Comparison of ENCODE assay signal across 14 cellular contexts in genomic region chr13:23806874-23807522, GRCh38.
A peak's percentile ranks its signal among the peaks of the same experiment; 100 is the strongest.
DNase-seq lines count a peak whose midpoint lies in the region; ATAC-seq and TF ChIP-seq lines count a peak whose summit lies in the region.
"Had no signal": no experiment of that assay in that cellular context is flagged by ENCODE, and none has a peak within 500 bp of the region (broad histone marks: within the 10 kb centered on the region; RNA-seq: fewer than 3 reads in every experiment).

No MANE protein-coding gene starts in this region.

- H3K36me3 ChIP-seq in BLaER1 treated with 17β-estradiol and CSF1 and Interleukin-3, amounts not matched to agents 10 nM and 100 nM, result peaks cover 0 to 22% (median 0%) of the 10 kb centered on the region in 11 experiments; a peak in 2 of 22 replicates
- H3K36me3 ChIP-seq in OCI-LY1 (ENCODE audit: insufficient read depth, low read length), result no peaks in the 10 kb centered on the region
- peaks cover 14% of the 10 kb centered on the region for H3K36me3 ChIP-seq in left ventricle myocardium inferior
- H3K36me3 ChIP-seq: neural progenitor cell had no signal

- no peak for DNase-seq in left ventricle myocardium inferior
- DNase-seq in nephron progenitor cell, result no peak
- DNase-seq in germinal center (ENCODE audit: low spot score), result no peak
- DNase-seq in progenitor cell of endocrine pancreas (ENCODE audit: low spot score, unreplicated experiment), result no peak
- DNase-seq: H7, NCI-H526 treated with DMSO at 0.1 percent for 48 hours, T-helper 1 cell had no signal

- H3K4me2 ChIP-seq in BLaER1 treated with 17β-estradiol and CSF1 and Interleukin-3, amounts not matched to agents 10 nM and 100 nM, result peak overlapping the region in 8 of 11 experiments; percentile 17 to 49 (median 44); a peak in 15 of 22 replicates
- H3K4me2 ChIP-seq in OCI-LY1 (ENCODE audit: low read length), result 0 out of 2 replicates have a peak overlapping the region, but pooled peaks have one; percentile 11
- H3K4me2 ChIP-seq: neural progenitor cell had no signal

- no peaks in the 10 kb centered on the region for H3F3A ChIP-seq in OCI-LY1 (ENCODE audit: insufficient read depth, low read length)

- H3K27me3 Mint-ChIP-seq in nephron progenitor cell (ENCODE audit: low read depth, poor library complexity), result no peaks in the 10 kb centered on the region
- H3K27me3 Mint-ChIP-seq in progenitor cell of endocrine pancreas, result no peaks in the 10 kb centered on the region
- H3K27me3 Mint-ChIP-seq: stimulated activated naive CD8-positive, alpha-beta T cell treated with anti-CD3 and anti-CD28 coated beads, Interleukin-15, Interleukin-2, amounts not matched to agents 100 ng/mL and 50 ng/mL, for 24 hours had no signal

- no peak overlapping the region for H3K4me3 Mint-ChIP-seq in nephron progenitor cell
- H3K4me3 Mint-ChIP-seq in progenitor cell of endocrine pancreas (ENCODE audit: low read depth), result no peak overlapping the region
- H3K4me3 Mint-ChIP-seq: neural progenitor cell had no signal

- H3K9me3 Mint-ChIP-seq in nephron progenitor cell (peaks cover 8% of the 10 kb centered on the region), progenitor cell of endocrine pancreas (ENCODE audit: low read depth) (no peaks in the 10 kb centered on the region)
- H3K9me3 Mint-ChIP-seq: neural progenitor cell; stimulated activated naive CD8-positive, alpha-beta T cell treated with anti-CD3 and anti-CD28 coated beads, Interleukin-15, Interleukin-2, amounts not matched to agents 100 ng/mL and 50 ng/mL, for 24 hours had no signal

- H3K9me3 ChIP-seq in BLaER1 treated with 17β-estradiol and CSF1 and Interleukin-3, amounts not matched to agents 10 nM and 100 nM (replicated peaks in 1 of 11), result peaks cover 0 to 6% (median 0%) of the 10 kb centered on the region in 11 experiments; a peak in 1 of 22 replicates
- no peaks in the 10 kb centered on the region for H3K9me3 ChIP-seq in OCI-LY1 (ENCODE audit: low read length)
- no peaks in the 10 kb centered on the region for H3K9me3 ChIP-seq in left ventricle myocardium inferior (replicated peaks)
- H3K9me3 ChIP-seq: esophagus muscularis mucosa had no signal

- H3K9ac ChIP-seq in BLaER1 treated with 17β-estradiol and CSF1 and Interleukin-3, amounts not matched to agents 10 nM and 100 nM, result no peak overlapping the region
- H3K9ac ChIP-seq in OCI-LY1 (ENCODE audit: low read length), result no peak overlapping the region
- H3K9ac ChIP-seq: neural progenitor cell had no signal

- intact Hi-C loops in left ventricle myocardium inferior (cut with micrococcal nuclease), result no loop called here

- no peaks in the 10 kb centered on the region for H3K9me2 ChIP-seq in OCI-LY1 (ENCODE audit: low read depth, low read length)

- H3K4me1 Mint-ChIP-seq in nephron progenitor cell, result peaks cover 25% of the 10 kb centered on the region
- H3K4me1 Mint-ChIP-seq in progenitor cell of endocrine pancreas (ENCODE audit: low read depth), result peaks cover 18% of the 10 kb centered on the region

- no peaks in the 10 kb centered on the region for H3K79me2 ChIP-seq in OCI-LY1 (ENCODE audit: insufficient read depth, low read length)

- no peak overlapping the region for H3K4me3 ChIP-seq in BLaER1 treated with 17β-estradiol and CSF1 and Interleukin-3, amounts not matched to agents 10 nM and 100 nM
- no peak overlapping the region for H3K4me3 ChIP-seq in OCI-LY1 (ENCODE audit: low read depth, low read length, poor library complexity, severe bottlenecking)
- H3K4me3 ChIP-seq in left ventricle myocardium inferior, result no peak overlapping the region
- H3K4me3 ChIP-seq: esophagus muscularis mucosa, neural progenitor cell had no signal

- no peak for TF ChIP-seq CTCF in OCI-LY1 (IDR thresholded peaks at IDR 0.05; ENCODE audit: low read length)
- no peak for TF ChIP-seq CTCF in left ventricle myocardium inferior (IDR thresholded peaks at IDR 0.05; ENCODE audit: borderline replicate concordance)
- no peak for TF ChIP-seq CTCF in nephron progenitor cell (IDR thresholded peaks at IDR 0.05)
- TF ChIP-seq CTCF in progenitor cell of endocrine pancreas (IDR thresholded peaks at IDR 0.05; ENCODE audit: unreplicated experiment), result no peak

- H3K27me3 ChIP-seq in BLaER1 treated with 17β-estradiol and CSF1 and Interleukin-3, amounts not matched to agents 10 nM and 100 nM, result no peaks in the 10 kb centered on the region
- H3K27me3 ChIP-seq in OCI-LY1 (ENCODE audit: insufficient read depth, low read length) (no peaks in the 10 kb centered on the region), left ventricle myocardium inferior (ENCODE audit: low read depth) (no peaks in the 10 kb centered on the region)
- H3K27me3 ChIP-seq: esophagus muscularis mucosa, neural progenitor cell had no signal

- peaks cover 63% of the 10 kb centered on the region for H3K36me3 Mint-ChIP-seq in nephron progenitor cell (ENCODE audit: low read depth)
- peaks cover 15% of the 10 kb centered on the region for H3K36me3 Mint-ChIP-seq in progenitor cell of endocrine pancreas (ENCODE audit: insufficient read depth)

- H2AFZ ChIP-seq in OCI-LY1 (ENCODE audit: low read length), result no peak overlapping the region
- H2AFZ ChIP-seq: neural progenitor cell had no signal

- ATAC-seq in GM19395 (IDR thresholded peaks at IDR 0.05; ENCODE audit: unreplicated experiment) (peak; percentile 26), HG02981 (IDR thresholded peaks at IDR 0.05; ENCODE audit: unreplicated experiment) (peak; percentile 12)

- H3K4me1 ChIP-seq in BLaER1 treated with 17β-estradiol and CSF1 and Interleukin-3, amounts not matched to agents 10 nM and 100 nM, result peaks cover 0 to 32% (median 22%) of the 10 kb centered on the region in 10 experiments; a peak in 16 of 20 replicates
- peaks cover 35% of the 10 kb centered on the region for H3K4me1 ChIP-seq in OCI-LY1 (ENCODE audit: insufficient read depth, low read length, severe bottlenecking)
- no peaks in the 10 kb centered on the region for H3K4me1 ChIP-seq in left ventricle myocardium inferior

- no peaks in the 10 kb centered on the region for H4K20me1 ChIP-seq in BLaER1 treated with 17β-estradiol and CSF1 and Interleukin-3, amounts not matched to agents 10 nM and 100 nM
- H4K20me1 ChIP-seq in OCI-LY1 (ENCODE audit: insufficient read depth, low read length), result no peaks in the 10 kb centered on the region

- peak overlapping the region in 7 of 11 experiments; percentile 17 to 56 (median 34); a peak in 11 of 22 replicates for H3K27ac ChIP-seq in BLaER1 treated with 17β-estradiol and CSF1 and Interleukin-3, amounts not matched to agents 10 nM and 100 nM
- H3K27ac ChIP-seq in OCI-LY1 (ENCODE audit: low read depth, low read length, poor library complexity, severe bottlenecking) (no peak overlapping the region), left ventricle myocardium inferior (replicated peaks) (no peak overlapping the region)
- H3K27ac ChIP-seq: esophagus muscularis mucosa, neural progenitor cell had no signal

- H3K27ac Mint-ChIP-seq in nephron progenitor cell, result no peak overlapping the region
- no peak overlapping the region for H3K27ac Mint-ChIP-seq in progenitor cell of endocrine pancreas
- H3K27ac Mint-ChIP-seq: neural progenitor cell; stimulated activated naive CD8-positive, alpha-beta T cell treated with anti-CD3 and anti-CD28 coated beads, Interleukin-15, Interleukin-2, amounts not matched to agents 100 ng/mL and 50 ng/mL, for 24 hours had no signal

Comparison
In these comparisons a context has a peak if more than half of its experiments do, and no peak if none do; other contexts are left out.
1. H3K27ac ChIP-seq: peak in BLaER1 treated with 17β-estradiol and CSF1 and Interleukin-3, amounts not matched to agents 10 nM and 100 nM (7 of 11); none in OCI-LY1 (single experiment) and left ventricle myocardium inferior (single experiment).